Comparison of ENCODE assay signal across 12 cellular contexts in the genomic region with DNA sequence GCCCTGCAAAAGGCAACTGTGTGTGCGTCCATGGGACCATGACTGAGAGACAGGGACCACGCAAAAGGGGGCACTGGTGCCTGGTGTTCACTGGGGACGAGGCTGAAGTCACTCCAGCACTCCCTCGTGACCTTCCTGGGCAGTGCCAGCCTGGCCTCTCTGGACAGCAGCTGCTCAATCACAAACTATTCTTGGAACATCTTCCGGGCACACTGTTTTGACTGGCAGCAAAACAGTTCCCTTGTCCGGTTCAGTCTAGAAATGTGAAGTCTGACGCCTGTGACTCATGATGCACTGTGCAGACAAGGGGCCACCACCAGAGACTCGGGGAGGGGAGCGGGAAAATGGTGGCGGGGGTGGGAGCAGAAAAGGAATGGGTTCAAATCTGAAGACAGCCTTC. TPM values are rescaled to one million over a fixed set of nuclear protein-coding genes. Genes with fewer than 3 reads are reported as not detected.
DNase-seq lines count a peak whose midpoint lies in the region; ATAC-seq and TF ChIP-seq lines count a peak whose summit lies in the region.
"Had no signal": no experiment of that assay in that cellular context is flagged by ENCODE, and none has a peak within 500 bp of the region (broad histone marks: within the 10 kb centered on the region; RNA-seq: fewer than 3 reads in every experiment).

No MANE protein-coding gene starts in this region.

- peaks cover 21% of the 10 kb centered on the region for H3K36me3 Mint-ChIP-seq in endothelial cell (ENCODE audit: low read depth, unreplicated experiment)
- no peaks in the 10 kb centered on the region for H3K36me3 Mint-ChIP-seq in effector memory CD8-positive, alpha-beta T cell (ENCODE audit: insufficient read depth)

- no peaks in the 10 kb centered on the region for H4K20me1 ChIP-seq in hepatocyte (ENCODE audit: insufficient read depth, poor library complexity, severe bottlenecking)

- no peaks in the 10 kb centered on the region for H3K4me1 ChIP-seq in left lung
- no peaks in the 10 kb centered on the region for H3K4me1 ChIP-seq in hepatocyte (ENCODE audit: insufficient read depth)

- no peak overlapping the region for H2AFZ ChIP-seq in hepatocyte
- H2AFZ ChIP-seq: parathyroid adenoma had no signal

- peak overlapping the region; percentile 47 for H3K4me3 Mint-ChIP-seq in endothelial cell (ENCODE audit: unreplicated experiment)
- no peak overlapping the region for H3K4me3 Mint-ChIP-seq in effector memory CD8-positive, alpha-beta T cell
- H3K4me3 Mint-ChIP-seq: activated CD8-positive, alpha-beta T cell treated with anti-CD3 and anti-CD28 coated beads for 36 hours; brain had no signal

- no peaks in the 10 kb centered on the region for H3K9me3 ChIP-seq in left lung
- no peaks in the 10 kb centered on the region for H3K9me3 ChIP-seq in hepatocyte (ENCODE audit: low read depth)

- H3K36me3 ChIP-seq in left lung (peaks cover 0 to 10% of the 10 kb centered on the region in 2 donors), hepatocyte (replicated peaks; ENCODE audit: insufficient read depth, low read depth) (no peaks in the 10 kb centered on the region)

- peaks cover 4% of the 10 kb centered on the region for H3K27me3 Mint-ChIP-seq in endothelial cell (ENCODE audit: unreplicated experiment)
- no peaks in the 10 kb centered on the region for H3K27me3 Mint-ChIP-seq in effector memory CD8-positive, alpha-beta T cell
- H3K27me3 Mint-ChIP-seq: activated CD8-positive, alpha-beta T cell treated with anti-CD3 and anti-CD28 coated beads for 36 hours; brain had no signal

- no peaks in the 10 kb centered on the region for H3K9me2 ChIP-seq in hepatocyte (replicated peaks; ENCODE audit: insufficient read depth)

- DNase-seq in M059J (ENCODE audit: low read depth) (peak; percentile 63), endothelial cell (ENCODE audit: low spot score) (no peak), left lung (no peak), superior temporal gyrus (ENCODE audit: extremely low spot score) (peak; percentile 91), hepatocyte (ENCODE audit: low spot score) (no peak), NCI-H1105 treated with DMSO at 0.1 percent for 48 hours (lab: John Stamatoyannopoulos, UW) (no peak), cerebellum (ENCODE audit: low spot score) (no peak)
- DNase-seq in effector memory CD8-positive, alpha-beta T cell = no peak
- DNase-seq: activated CD8-positive, alpha-beta T cell treated with anti-CD3 and anti-CD28 coated beads for 36 hours; DMS53 had no signal

- no peak overlapping the region for H3K27ac Mint-ChIP-seq in endothelial cell (ENCODE audit: unreplicated experiment)
- peak overlapping the region in 1 of 2 donors; percentile 84 for H3K27ac Mint-ChIP-seq in effector memory CD8-positive, alpha-beta T cell
- H3K27ac Mint-ChIP-seq: activated CD8-positive, alpha-beta T cell treated with anti-CD3 and anti-CD28 coated beads for 36 hours had no signal

- no peaks in the 10 kb centered on the region for H3K9me3 Mint-ChIP-seq in endothelial cell (ENCODE audit: unreplicated experiment)
- H3K9me3 Mint-ChIP-seq in effector memory CD8-positive, alpha-beta T cell = no peaks in the 10 kb centered on the region
- H3K9me3 Mint-ChIP-seq: activated CD8-positive, alpha-beta T cell treated with anti-CD3 and anti-CD28 coated beads for 36 hours; brain had no signal

- peak; percentile 50 for ATAC-seq in left lung
- no peak for ATAC-seq in effector memory CD8-positive, alpha-beta T cell (replicated peaks)
- ATAC-seq: activated CD8-positive, alpha-beta T cell treated with anti-CD3 and anti-CD28 coated beads for 36 hours had no signal

- no peak overlapping the region for H3K4me2 ChIP-seq in hepatocyte

- H3K27me3 ChIP-seq in left lung = no peaks in the 10 kb centered on the region
- no peaks in the 10 kb centered on the region for H3K27me3 ChIP-seq in hepatocyte

- no peaks in the 10 kb centered on the region for H3K79me2 ChIP-seq in hepatocyte
- H3K79me2 ChIP-seq: parathyroid adenoma had no signal

- 97% methylated on average over 10 of the region's 10 CpGs for WGBS in hepatocyte (ENCODE audit: low lambda C conversion rate, missing lambda C conversion rate)

- intact Hi-C loops in left lung (cut with DNase I) = no loop called here

- H3K4me3 ChIP-seq in left lung (no peak overlapping the region), hepatocyte (no peak overlapping the region)

- peak overlapping the region; percentile 44 to 48 for H3K27ac ChIP-seq in left lung
- no peak overlapping the region for H3K27ac ChIP-seq in hepatocyte
- H3K27ac ChIP-seq: parathyroid adenoma had no signal

- no peak for TF ChIP-seq CTCF in endothelial cell (IDR thresholded peaks at IDR 0.05; ENCODE audit: unreplicated experiment)
- TF ChIP-seq CTCF in left lung (IDR thresholded peaks at IDR 0.05) = no peak
- TF ChIP-seq CTCF in hepatocyte (IDR thresholded peaks at IDR 0.05; ENCODE audit: poor library complexity) = no peak

- H3K4me1 Mint-ChIP-seq in endothelial cell (ENCODE audit: unreplicated experiment) = peaks cover 7% of the 10 kb centered on the region
- peaks cover 12 to 16% of the 10 kb centered on the region in 2 donors for H3K4me1 Mint-ChIP-seq in effector memory CD8-positive, alpha-beta T cell (ENCODE audit: low read depth in 2 of 2)
- H3K4me1 Mint-ChIP-seq: brain had no signal

RNA-seq across cellular contexts. Expression of a gene that starts 20.8 kb away (rescaled TPM):
- 9.9 and 11.8 TPM in 2 replicates for total RNA-seq in M059J (2014; rRNA removed; shearing (Covaris generic))
- total RNA-seq in endothelial cell (ENCODE audit: unreplicated experiment) = 18.8 TPM
- 10 to 100 TPM; 22.6 to 24.5 TPM for total RNA-seq in left lung
- 10.8 and 13.6 TPM in 2 replicates for total RNA-seq in hepatocyte
- 25.7 and 26.0 TPM in 2 replicates for polyA plus RNA-seq in hepatocyte
- total RNA-seq in cerebellum = 25.0 TPM

RNA-seq across cellular contexts. Expression of a gene that starts 42.3 kb away (rescaled TPM):
- total RNA-seq in M059J (2014; rRNA removed; shearing (Covaris generic)) = 3.5 and 5.3 TPM in 2 replicates
- total RNA-seq in endothelial cell (ENCODE audit: unreplicated experiment) = 2.8 TPM
- total RNA-seq in left lung = 10 to 100 TPM in 1 of 2 donors, 1 to 10 TPM in 1; 8.9 to 14.0 TPM
- 1.6 and 2.5 TPM in 2 replicates for total RNA-seq in hepatocyte
- polyA plus RNA-seq in hepatocyte = 3.3 and 3.7 TPM in 2 replicates
- 0.73 TPM for total RNA-seq in cerebellum

RNA-seq across cellular contexts. Expression of a gene that starts 54.8 kb away (rescaled TPM):
- total RNA-seq in M059J (2014; rRNA removed; shearing (Covaris generic)) = 9.2 and 15.7 TPM in 2 replicates
- total RNA-seq in endothelial cell (ENCODE audit: unreplicated experiment) = 19.8 TPM
- total RNA-seq in left lung = 10 to 100 TPM; 11.9 to 19.1 TPM
- 10.2 and 13.6 TPM in 2 replicates for total RNA-seq in hepatocyte
- 17.5 and 21.6 TPM in 2 replicates for polyA plus RNA-seq in hepatocyte
- 5.6 TPM for total RNA-seq in cerebellum

Comparison
In these comparisons a context has a peak if more than half of its experiments do, and no peak if none do; other contexts are left out.
1. DNase-seq: peak in M059J (single experiment) and superior temporal gyrus (single experiment); none in endothelial cell (single experiment), left lung (0 of 2), hepatocyte (single experiment), NCI-H1105 treated with DMSO at 0.1 percent for 48 hours (single experiment), cerebellum (single experiment) and effector memory CD8-positive, alpha-beta T cell (0 of 3).